ENCODE assay signal across 29 cellular contexts in genomic region chr17:67662712-67663111, GRCh38.
"Had no signal": no experiment of that assay in that cellular context is flagged by ENCODE, and none has a peak within 500 bp of the region (broad histone marks: within the 10 kb centered on the region; RNA-seq: fewer than 3 reads in every experiment).

No MANE protein-coding gene starts in this region.

- DNase-seq: stimulated activated CD4-positive, alpha-beta T cell treated with anti-CD3 and anti-CD28 coated beads, Interleukin-2, amount 100 ng/mL, for 48 hours; stimulated activated CD4-positive, alpha-beta T cell treated with anti-CD3 and anti-CD28 coated beads, Interleukin-4, amount 100 ng/mL, for 1 hour; stimulated activated CD4-positive, alpha-beta T cell treated with anti-CD3 and anti-CD28 coated beads, Interleukin-4, amount 100 ng/mL, for 24 hours; stimulated activated CD4-positive, alpha-beta T cell treated with anti-CD3 and anti-CD28 coated beads, Interleukin-4, amount 100 ng/mL, for 4 hours; stimulated activated CD8-positive, alpha-beta memory T cell treated with anti-CD3 and anti-CD28 coated beads, Interleukin-4, amount 100 ng/mL, for 48 hours; stimulated activated naive B cell treated with anti-CD40 and anti-IgM and Interleukin-4, amounts not matched to agents 10 μg/mL and 1 μg/mL and 100 μg/mL, for 72 hours; stimulated activated naive CD4-positive, alpha-beta T cell; stimulated activated naive CD4-positive, alpha-beta T cell treated with Interleukin-2 at 50 U/mL for 16 hours; stimulated activated naive CD8-positive, alpha-beta T cell treated with anti-CD3 and anti-CD28 coated beads, Interleukin-15, amount 100 ng/mL, for 72 hours; stimulated activated naive CD8-positive, alpha-beta T cell treated with anti-CD3 and anti-CD28 coated beads, Interleukin-15, Interleukin-2, amounts not matched to agents 100 U/mL and 50 U/mL, for 24 hours; stomach; substantia nigra; testis; thyroid gland; tibial artery; transverse colon; trophoblast cell; upper lobe of right lung; uterus had no signal

- H3K4me3 ChIP-seq: stomach, suprapubic skin, testis, thoracic aorta, thyroid gland, tibial artery, tibial nerve, transverse colon, upper lobe of left lung, upper lobe of right lung, uterus, vagina had no signal

- FAIRE-seq: urothelium cell line had no signal

- H3K27ac ChIP-seq: stomach, suprapubic skin, testis, thoracic aorta, thyroid gland, tibial artery, tibial nerve, transverse colon, upper lobe of left lung, upper lobe of right lung, uterus, vagina had no signal

- H3K27me3 Mint-ChIP-seq: stimulated activated memory B cell treated with anti-CD40 and anti-IgM and Interleukin-4, amounts not matched to agents 10 μg/mL and 1 μg/mL and 100 μg/mL, for 72 hours; stimulated activated naive B cell treated with anti-CD40 and anti-IgM and Interleukin-4, amounts not matched to agents 10 μg/mL and 1 μg/mL and 100 μg/mL, for 72 hours; stimulated activated naive CD8-positive, alpha-beta T cell treated with anti-CD3 and anti-CD28 coated beads, Interleukin-15, amount 100 ng/mL, for 72 hours; stimulated activated naive CD8-positive, alpha-beta T cell treated with anti-CD3 and anti-CD28 coated beads, Interleukin-15, Interleukin-2, amounts not matched to agents 100 ng/mL and 50 ng/mL, for 24 hours; type B pancreatic cell had no signal

- H3K36me3 Mint-ChIP-seq: stimulated activated effector memory CD8-positive, alpha-beta T cell treated with anti-CD3 and anti-CD28 coated beads, Interleukin-12 subunit alpha, Interleukin-12 subunit beta, amount 100 ng/mL, for 72 hours; type B pancreatic cell had no signal

- H3K4me1 Mint-ChIP-seq: stimulated activated memory B cell treated with anti-CD40 and anti-IgM and Interleukin-4, amounts not matched to agents 10 μg/mL and 1 μg/mL and 100 μg/mL, for 72 hours had no signal

- ATAC-seq: stimulated activated effector memory CD8-positive, alpha-beta T cell treated with anti-CD3 and anti-CD28 coated beads, Interleukin-12 subunit alpha, Interleukin-12 subunit beta, amount 100 ng/mL, for 72 hours; stimulated activated memory B cell treated with anti-CD40 and anti-IgM and Interleukin-4, amounts not matched to agents 10 μg/mL and 1 μg/mL and 100 μg/mL, for 72 hours; stimulated activated naive B cell treated with anti-CD40 and anti-IgM and Interleukin-4, amounts not matched to agents 10 μg/mL and 1 μg/mL and 100 μg/mL, for 72 hours; stimulated activated naive CD8-positive, alpha-beta T cell treated with anti-CD3 and anti-CD28 coated beads, Interleukin-15, amount 100 ng/mL, for 72 hours; stimulated activated naive CD8-positive, alpha-beta T cell treated with anti-CD3 and anti-CD28 coated beads, Interleukin-15, Interleukin-2, amounts not matched to agents 100 U/mL and 50 U/mL, for 24 hours; upper lobe of right lung had no signal

- H3K4me1 ChIP-seq: stomach, suprapubic skin, testis, thyroid gland, tibial artery, tibial nerve, transverse colon, upper lobe of left lung, upper lobe of right lung, uterus, vagina had no signal

- H3K27ac Mint-ChIP-seq: stimulated activated effector memory CD8-positive, alpha-beta T cell treated with anti-CD3 and anti-CD28 coated beads, Interleukin-12 subunit alpha, Interleukin-12 subunit beta, amount 100 ng/mL, for 72 hours; stimulated activated memory B cell treated with anti-CD40 and anti-IgM and Interleukin-4, amounts not matched to agents 10 μg/mL and 1 μg/mL and 100 μg/mL, for 72 hours; stimulated activated naive B cell treated with anti-CD40 and anti-IgM and Interleukin-4, amounts not matched to agents 10 μg/mL and 1 μg/mL and 100 μg/mL, for 72 hours; stimulated activated naive CD8-positive, alpha-beta T cell treated with anti-CD3 and anti-CD28 coated beads, Interleukin-15, amount 100 ng/mL, for 72 hours; stimulated activated naive CD8-positive, alpha-beta T cell treated with anti-CD3 and anti-CD28 coated beads, Interleukin-15, Interleukin-2, amounts not matched to agents 100 ng/mL and 50 ng/mL, for 24 hours; type B pancreatic cell had no signal

- H3K4me3 Mint-ChIP-seq: stimulated activated effector memory CD8-positive, alpha-beta T cell treated with anti-CD3 and anti-CD28 coated beads, Interleukin-12 subunit alpha, Interleukin-12 subunit beta, amount 100 ng/mL, for 72 hours; stimulated activated memory B cell treated with anti-CD40 and anti-IgM and Interleukin-4, amounts not matched to agents 10 μg/mL and 1 μg/mL and 100 μg/mL, for 72 hours; stimulated activated naive B cell treated with anti-CD40 and anti-IgM and Interleukin-4, amounts not matched to agents 10 μg/mL and 1 μg/mL and 100 μg/mL, for 72 hours; stimulated activated naive CD8-positive, alpha-beta T cell treated with anti-CD3 and anti-CD28 coated beads, Interleukin-15, amount 100 ng/mL, for 72 hours; stimulated activated naive CD8-positive, alpha-beta T cell treated with anti-CD3 and anti-CD28 coated beads, Interleukin-15, Interleukin-2, amounts not matched to agents 100 ng/mL and 50 ng/mL, for 24 hours; type B pancreatic cell had no signal

- H3K27me3 ChIP-seq: stomach, suprapubic skin, testis, thyroid gland, tibial artery, tibial nerve, transverse colon, upper lobe of left lung, upper lobe of right lung, uterus, vagina had no signal

- H3K36me3 ChIP-seq: stomach, suprapubic skin, thoracic aorta, thyroid gland, tibial artery, transverse colon, upper lobe of left lung, upper lobe of right lung, uterus, vagina had no signal

- H3K9me3 ChIP-seq: suprapubic skin, testis, thoracic aorta, thyroid gland, tibial artery, transverse colon, upper lobe of left lung, upper lobe of right lung, uterus, vagina had no signal
